In the genomic region with DNA sequence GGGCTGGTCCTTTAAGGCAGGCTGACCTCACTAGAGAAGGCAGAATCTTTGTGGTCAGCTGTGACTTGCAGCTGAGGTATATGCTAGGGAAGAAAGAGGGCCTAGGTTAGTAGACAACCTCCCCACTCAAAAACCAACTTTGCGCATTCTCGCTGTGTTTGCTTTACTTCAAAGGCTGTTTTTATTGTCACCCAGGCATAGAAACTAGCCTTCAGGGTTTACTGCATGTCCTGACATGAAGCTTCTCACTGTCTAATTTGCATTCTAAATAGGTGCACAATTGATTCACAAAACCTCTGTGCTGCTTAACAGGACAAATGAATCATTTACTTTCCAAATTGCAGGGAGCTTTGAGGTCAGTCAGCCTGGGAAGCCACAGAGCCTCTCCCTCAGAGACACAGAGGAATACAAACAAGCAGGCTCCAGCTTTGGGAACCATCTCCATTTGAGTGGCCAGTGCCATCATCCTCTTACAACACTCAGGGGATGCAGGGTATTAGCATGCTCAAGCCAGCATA, we compare ENCODE assay signal across 11 cellular contexts.
DNase-seq lines count a peak whose midpoint lies in the region; ATAC-seq, FAIRE-seq and TF ChIP-seq lines count a peak whose summit lies in the region.
"Had no signal": no experiment of that assay in that cellular context is flagged by ENCODE, and none has a peak within 500 bp of the region (broad histone marks: within the 10 kb centered on the region; RNA-seq: fewer than 3 reads in every experiment).

No MANE protein-coding gene starts in this region.

- TF ChIP-seq POLR2A in H54 (IDR thresholded peaks at IDR 0.05; ENCODE audit: low read depth, low read length) = no peak

- H3K27ac Mint-ChIP-seq in glutamatergic neuron (ENCODE audit: unreplicated experiment) = peak overlapping the region; percentile 91
- H3K27ac Mint-ChIP-seq in activated CD4-positive, alpha-beta memory T cell treated with anti-CD3 and anti-CD28 coated beads, Interleukin-2, amount 10 ng/mL, durations not matched to agents 7 days and 5 days = no peak overlapping the region
- H3K27ac Mint-ChIP-seq in naive thymus-derived CD8-positive, alpha-beta T cell = no peak overlapping the region
- H3K27ac Mint-ChIP-seq: activated CD4-positive, alpha-beta T cell treated with anti-CD3 and anti-CD28 coated beads, Interleukin-2, amount 10 ng/mL, durations not matched to agents 7 days and 5 days; memory B cell had no signal

- no peak for FAIRE-seq in H54 (lab: Jason Lieb, UNC)

- no peaks in the 10 kb centered on the region for H3K36me3 ChIP-seq in GM06990 (ENCODE audit: control insufficient read depth, insufficient read depth, low read length)

- no peaks in the 10 kb centered on the region for H3K36me3 Mint-ChIP-seq in glutamatergic neuron (ENCODE audit: unreplicated experiment)
- H3K36me3 Mint-ChIP-seq in activated CD4-positive, alpha-beta memory T cell treated with anti-CD3 and anti-CD28 coated beads, Interleukin-2, amount 10 ng/mL, durations not matched to agents 7 days and 5 days (ENCODE audit: low read depth) = no peaks in the 10 kb centered on the region
- H3K36me3 Mint-ChIP-seq in naive thymus-derived CD8-positive, alpha-beta T cell = no peaks in the 10 kb centered on the region
- H3K36me3 Mint-ChIP-seq: memory B cell had no signal

- TF ChIP-seq CTCF in GM06990 (IDR thresholded peaks at IDR 0.05; ENCODE audit: insufficient read depth, low read length, poor library complexity, severe bottlenecking) = no peak
- TF ChIP-seq CTCF in glutamatergic neuron (IDR thresholded peaks at IDR 0.05; ENCODE audit: partially characterized antibody, unreplicated experiment) = no peak

- peaks cover 21% of the 10 kb centered on the region for H3K9me3 Mint-ChIP-seq in glutamatergic neuron (ENCODE audit: unreplicated experiment)
- no peaks in the 10 kb centered on the region for H3K9me3 Mint-ChIP-seq in activated CD4-positive, alpha-beta memory T cell treated with anti-CD3 and anti-CD28 coated beads, Interleukin-2, amount 10 ng/mL, durations not matched to agents 7 days and 5 days
- H3K9me3 Mint-ChIP-seq in naive thymus-derived CD8-positive, alpha-beta T cell = peaks cover 0 to 10% (median 2%) of the 10 kb centered on the region in 9 donors
- H3K9me3 Mint-ChIP-seq: activated CD4-positive, alpha-beta T cell treated with anti-CD3 and anti-CD28 coated beads, Interleukin-2, amount 10 ng/mL, durations not matched to agents 7 days and 5 days; memory B cell had no signal

- no peaks in the 10 kb centered on the region for H3K27me3 ChIP-seq in GM06990 (replicated peaks; ENCODE audit: control insufficient read depth, insufficient read depth, low read length)

- peaks cover 51% of the 10 kb centered on the region for H3K4me1 Mint-ChIP-seq in glutamatergic neuron (ENCODE audit: low read depth, unreplicated experiment)
- H3K4me1 Mint-ChIP-seq in activated CD4-positive, alpha-beta memory T cell treated with anti-CD3 and anti-CD28 coated beads, Interleukin-2, amount 10 ng/mL, durations not matched to agents 7 days and 5 days = no peaks in the 10 kb centered on the region
- H3K4me1 Mint-ChIP-seq in naive thymus-derived CD8-positive, alpha-beta T cell = no peaks in the 10 kb centered on the region
- H3K4me1 Mint-ChIP-seq: activated CD4-positive, alpha-beta T cell treated with anti-CD3 and anti-CD28 coated beads, Interleukin-2, amount 10 ng/mL, durations not matched to agents 7 days and 5 days; memory B cell had no signal

- ATAC-seq in GM21390 (IDR thresholded peaks at IDR 0.05; ENCODE audit: unreplicated experiment) = peak; percentile 54
- ATAC-seq in HG03520 (IDR thresholded peaks at IDR 0.05; ENCODE audit: unreplicated experiment) = peak; percentile 45
- no peak for ATAC-seq in naive thymus-derived CD8-positive, alpha-beta T cell

- DNase-seq in GM06990 (ENCODE audit: extremely low read depth, insufficient read length) (peak; percentile 64), glutamatergic neuron (peak; percentile 38), HK-2 (ENCODE audit: unreplicated experiment) (no peak), H54 (ENCODE audit: insufficient read length, low spot score) (no peak)
- DNase-seq in activated CD4-positive, alpha-beta memory T cell treated with anti-CD3 and anti-CD28 coated beads, Interleukin-2, amount 10 ng/mL, durations not matched to agents 7 days and 5 days = no peak
- DNase-seq in naive thymus-derived CD8-positive, alpha-beta T cell = no peak
- DNase-seq: activated CD4-positive, alpha-beta T cell treated with anti-CD3 and anti-CD28 coated beads, Interleukin-2, amount 10 ng/mL, durations not matched to agents 7 days and 5 days; Calu3 had no signal

- H3K4me3 ChIP-seq in GM06990 (replicated peaks; ENCODE audit: low read depth, low read length) = no peak overlapping the region

- peaks cover 4% of the 10 kb centered on the region for H3K27me3 Mint-ChIP-seq in glutamatergic neuron (ENCODE audit: unreplicated experiment)
- H3K27me3 Mint-ChIP-seq in activated CD4-positive, alpha-beta memory T cell treated with anti-CD3 and anti-CD28 coated beads, Interleukin-2, amount 10 ng/mL, durations not matched to agents 7 days and 5 days = no peaks in the 10 kb centered on the region
- H3K27me3 Mint-ChIP-seq in naive thymus-derived CD8-positive, alpha-beta T cell = no peaks in the 10 kb centered on the region
- H3K27me3 Mint-ChIP-seq: activated CD4-positive, alpha-beta T cell treated with anti-CD3 and anti-CD28 coated beads, Interleukin-2, amount 10 ng/mL, durations not matched to agents 7 days and 5 days; memory B cell had no signal

- no peak overlapping the region for H3K4me3 Mint-ChIP-seq in glutamatergic neuron (ENCODE audit: unreplicated experiment)
- no peak overlapping the region for H3K4me3 Mint-ChIP-seq in activated CD4-positive, alpha-beta memory T cell treated with anti-CD3 and anti-CD28 coated beads, Interleukin-2, amount 10 ng/mL, durations not matched to agents 7 days and 5 days
- no peak overlapping the region for H3K4me3 Mint-ChIP-seq in naive thymus-derived CD8-positive, alpha-beta T cell
- H3K4me3 Mint-ChIP-seq: activated CD4-positive, alpha-beta T cell treated with anti-CD3 and anti-CD28 coated beads, Interleukin-2, amount 10 ng/mL, durations not matched to agents 7 days and 5 days; memory B cell had no signal

- CTCF ChIA-PET in activated CD4-positive, alpha-beta memory T cell treated with anti-CD3 and anti-CD28 coated beads, Interleukin-2, amount 10 ng/mL, durations not matched to agents 7 days and 5 days (lab: Charles Lee) = no interaction called here

- POLR2A ChIA-PET in activated CD4-positive, alpha-beta memory T cell treated with anti-CD3 and anti-CD28 coated beads, Interleukin-2, amount 10 ng/mL, durations not matched to agents 7 days and 5 days (lab: Charles Lee) = no interaction called here
- POLR2A ChIA-PET in naive thymus-derived CD8-positive, alpha-beta T cell (lab: Charles Lee) = no interaction called here

Comparison
In these comparisons a context has a peak if more than half of its experiments do, and no peak if none do; other contexts are left out.
1. DNase-seq: peak in GM06990 (single experiment) and glutamatergic neuron (single experiment); none in HK-2 (single experiment), activated CD4-positive, alpha-beta memory T cell treated with anti-CD3 and anti-CD28 coated beads, Interleukin-2, amount 10 ng/mL, durations not matched to agents 7 days and 5 days (single experiment), naive thymus-derived CD8-positive, alpha-beta T cell (0 of 10) and H54 (single experiment).
2. ATAC-seq: peak in GM21390 (single experiment) and HG03520 (single experiment); none in naive thymus-derived CD8-positive, alpha-beta T cell (0 of 2).